In genomic region chr1:66243548-66244130, GRCh38 we compare ENCODE assay signal across 13 cellular contexts.
DNase-seq lines count a peak whose midpoint lies in the region; ATAC-seq and TF ChIP-seq lines count a peak whose summit lies in the region.
"Had no signal": no experiment of that assay in that cellular context is flagged by ENCODE, and none has a peak within 500 bp of the region (broad histone marks: within the 10 kb centered on the region; RNA-seq: fewer than 3 reads in every experiment).

No MANE protein-coding gene starts in this region.

- no peaks in the 10 kb centered on the region for H3K79me2 ChIP-seq in mammary epithelial cell (ENCODE audit: insufficient read depth, low read length)

- CTCF ChIA-PET in mammary epithelial cell (lab: Charles Lee; ENCODE audit: low non-redundant PET) = interaction anchor here (1.0 kb wide), 1 partner anchor 490 kb away, joined by 3 read pairs; no protein-coding TSS in a partner anchor

- no peak overlapping the region for H3K27ac Mint-ChIP-seq in activated naive CD8-positive, alpha-beta T cell treated with anti-CD3 and anti-CD28 coated beads, Interleukin-2, amount 50 U/mL, for 24 hours
- H3K27ac Mint-ChIP-seq: B cell; natural killer cell treated with Interleukin-12 subunit alpha and Interleukin-12 subunit beta and Interleukin-15 and Interleukin-18, amount 100 ng/mL, for 72 hours; stimulated activated naive CD8-positive, alpha-beta T cell treated with anti-CD3 and anti-CD28 coated beads, Interleukin-15, Interleukin-2, amounts not matched to agents 100 ng/mL and 50 ng/mL, for 24 hours had no signal

- H3K27ac ChIP-seq in mammary epithelial cell (ENCODE audit: insufficient read depth, low read depth, low read length) (no peak overlapping the region), breast epithelium (no peak overlapping the region)

- intact Hi-C loops in mammary epithelial cell (cut with micrococcal nuclease) (loop anchor here (10.0 kb wide), 2 partner anchors 529 to 1009 kb away; no protein-coding TSS in a partner anchor), breast epithelium (cut with DNase I; ENCODE audit: low total_unique reads) (loop anchor here (5.0 kb wide), 1 partner anchor 204 kb away; no protein-coding TSS in a partner anchor)

- H3K4me1 ChIP-seq in mammary epithelial cell (ENCODE audit: insufficient read depth, low read length) (peaks cover 11% of the 10 kb centered on the region), breast epithelium (peaks cover 0 to 3% of the 10 kb centered on the region in 2 donors)

- H3K27me3 ChIP-seq in mammary epithelial cell (ENCODE audit: insufficient read depth, low read length) (peaks cover 4% of the 10 kb centered on the region), breast epithelium (no peaks in the 10 kb centered on the region)

- no peak overlapping the region for H3K9ac ChIP-seq in mammary epithelial cell (ENCODE audit: insufficient read depth, low read length)

- TF ChIP-seq CTCF in mammary epithelial cell (conservative IDR thresholded peaks at IDR 0.05 in 1 of 2, IDR thresholded peaks at IDR 0.05 in 1 of 2; ENCODE audit: extremely low read depth in 1 of 2, insufficient read depth in 1 of 2, low read depth in 1 of 2, low read length in 2 of 2) (no peak), breast epithelium (IDR thresholded peaks at IDR 0.05) (no peak)

- H3K36me3 Mint-ChIP-seq in activated naive CD8-positive, alpha-beta T cell treated with anti-CD3 and anti-CD28 coated beads, Interleukin-2, amount 50 U/mL, for 24 hours (ENCODE audit: low read depth) = no peaks in the 10 kb centered on the region
- H3K36me3 Mint-ChIP-seq: natural killer cell treated with Interleukin-12 subunit alpha and Interleukin-12 subunit beta and Interleukin-15 and Interleukin-18, amount 100 ng/mL, for 72 hours had no signal

- H3K4me3 ChIP-seq in mammary epithelial cell (replicated peaks in 1 of 3; ENCODE audit: insufficient read depth in 1 of 3, low read depth in 2 of 3, low read length in 3 of 3) (no peak overlapping the region), breast epithelium (no peak overlapping the region)

- H2AFZ ChIP-seq in mammary epithelial cell (ENCODE audit: low read depth, low read length) = no peak overlapping the region

- H4K20me1 ChIP-seq in mammary epithelial cell (ENCODE audit: insufficient read depth, low read length) = no peaks in the 10 kb centered on the region

- H3K4me1 Mint-ChIP-seq in activated naive CD8-positive, alpha-beta T cell treated with anti-CD3 and anti-CD28 coated beads, Interleukin-2, amount 50 U/mL, for 24 hours = peaks cover 3% of the 10 kb centered on the region

- no peak overlapping the region for H3K4me3 Mint-ChIP-seq in activated naive CD8-positive, alpha-beta T cell treated with anti-CD3 and anti-CD28 coated beads, Interleukin-2, amount 50 U/mL, for 24 hours
- H3K4me3 Mint-ChIP-seq: B cell; natural killer cell treated with Interleukin-12 subunit alpha and Interleukin-12 subunit beta and Interleukin-15 and Interleukin-18, amount 100 ng/mL, for 72 hours; stimulated activated naive CD8-positive, alpha-beta T cell treated with anti-CD3 and anti-CD28 coated beads, Interleukin-15, Interleukin-2, amounts not matched to agents 100 ng/mL and 50 ng/mL, for 24 hours had no signal

- dilution Hi-C loops in mammary epithelial cell (cut with HindIII; ENCODE audit: low sequenced_read_pairs) = no loop called here

- no peaks in the 10 kb centered on the region for H3K36me3 ChIP-seq in mammary epithelial cell (ENCODE audit: insufficient read depth, low read length)
- H3K36me3 ChIP-seq in breast epithelium = no peaks in the 10 kb centered on the region

- in situ Hi-C loops in mammary epithelial cell (cut with MboI; ENCODE audit: low sequenced_read_pairs in 2 of 2) = loop anchor here (5.0 to 10.0 kb wide), 2 partner anchors 289 to 291 kb away; no protein-coding TSS in a partner anchor

- no peak overlapping the region for H3K4me2 ChIP-seq in mammary epithelial cell (ENCODE audit: insufficient read depth, low read depth, low read length)

- BruUV-seq in mammary epithelial cell (replicated peaks; lab: Mats Ljungman, UMichigan) = no TSS peak

- no peak for TF ChIP-seq POLR2A in breast epithelium (IDR thresholded peaks at IDR 0.05)

- H3K9me3 Mint-ChIP-seq in activated naive CD8-positive, alpha-beta T cell treated with anti-CD3 and anti-CD28 coated beads, Interleukin-2, amount 50 U/mL, for 24 hours = no peaks in the 10 kb centered on the region
- H3K9me3 Mint-ChIP-seq: natural killer cell treated with Interleukin-12 subunit alpha and Interleukin-12 subunit beta and Interleukin-15 and Interleukin-18, amount 100 ng/mL, for 72 hours; stimulated activated naive CD8-positive, alpha-beta T cell treated with anti-CD3 and anti-CD28 coated beads, Interleukin-15, Interleukin-2, amounts not matched to agents 100 ng/mL and 50 ng/mL, for 24 hours had no signal

- DNase-seq in mammary epithelial cell (peak; percentile 28), breast epithelium (ENCODE audit: low spot score in 2 of 2) (no peak), SIG-M5 (lab: John Stamatoyannopoulos, UW) (no peak), inferior parietal cortex (ENCODE audit: extremely low spot score) (no peak), kidney glomerular epithelial cell (lab: John Stamatoyannopoulos, UW) (no peak)
- no peak for DNase-seq in activated naive CD8-positive, alpha-beta T cell treated with anti-CD3 and anti-CD28 coated beads, Interleukin-2, amount 50 U/mL, for 24 hours
- DNase-seq: effector CD4-positive, alpha-beta T cell; stimulated activated CD4-positive, alpha-beta T cell treated with anti-CD3 and anti-CD28 coated beads, Interleukin-15, amount 100 ng/mL, for 24 hours had no signal

- H3K9me3 ChIP-seq in mammary epithelial cell (replicated peaks; ENCODE audit: insufficient read depth, low read length) (no peaks in the 10 kb centered on the region), breast epithelium (no peaks in the 10 kb centered on the region)

- ATAC-seq in HG03196 (IDR thresholded peaks at IDR 0.05; ENCODE audit: unreplicated experiment) (peak; percentile 54), HG03139 (IDR thresholded peaks at IDR 0.05; ENCODE audit: unreplicated experiment) (no peak)
- ATAC-seq in activated naive CD8-positive, alpha-beta T cell treated with anti-CD3 and anti-CD28 coated beads, Interleukin-2, amount 50 U/mL, for 24 hours = peak; percentile 86

- H3K27me3 Mint-ChIP-seq in activated naive CD8-positive, alpha-beta T cell treated with anti-CD3 and anti-CD28 coated beads, Interleukin-2, amount 50 U/mL, for 24 hours = no peaks in the 10 kb centered on the region
- H3K27me3 Mint-ChIP-seq: stimulated activated naive CD8-positive, alpha-beta T cell treated with anti-CD3 and anti-CD28 coated beads, Interleukin-15, Interleukin-2, amounts not matched to agents 100 ng/mL and 50 ng/mL, for 24 hours had no signal

- 50% methylated on average over 2 of the region's 2 CpGs for WGBS in mammary epithelial cell (ENCODE audit: low coverage, missing lambda C conversion rate)
